23 cellular contexts compared by ENCODE assay signal in genomic region chr2:215965532-215966152, GRCh38. TPM values are rescaled to one million over a fixed set of nuclear protein-coding genes. Genes with fewer than 3 reads are reported as not detected.
DNase-seq lines count a peak whose midpoint lies in the region; ATAC-seq and TF ChIP-seq lines count a peak whose summit lies in the region.
"Had no signal": no experiment of that assay in that cellular context is flagged by ENCODE, and none has a peak within 500 bp of the region (broad histone marks: within the 10 kb centered on the region; RNA-seq: fewer than 3 reads in every experiment).

No MANE protein-coding gene starts in this region.

- no peak overlapping the region for H3K9ac ChIP-seq in Loucy (ENCODE audit: low read depth, low read length, poor library complexity, severe bottlenecking)
- H3K9ac ChIP-seq: GM23248 had no signal

- peak overlapping the region; percentile 7 for H3K4me2 ChIP-seq in Loucy (ENCODE audit: low read depth, low read length, poor library complexity, severe bottlenecking)

- peak overlapping the region; percentile 43 for H3K27ac Mint-ChIP-seq in activated CD4-positive, alpha-beta memory T cell treated with anti-CD3 and anti-CD28 coated beads, Interleukin-2, amount 10 ng/mL, durations not matched to agents 7 days and 5 days
- no peak overlapping the region for H3K27ac Mint-ChIP-seq in activated CD4-positive, alpha-beta memory T cell treated with anti-CD3 and anti-CD28 coated beads for 36 hours
- H3K27ac Mint-ChIP-seq in WTC11 (peak overlapping the region; percentile 28; the same call in 1 of the 2 replicates), nephron progenitor cell (peak overlapping the region; percentile 49)
- H3K27ac Mint-ChIP-seq: CD4-positive, alpha-beta T cell had no signal

- H4K20me1 ChIP-seq in Loucy (ENCODE audit: insufficient read depth, low read length, poor library complexity, severe bottlenecking) = peaks cover 22% of the 10 kb centered on the region

- H3K4me3 ChIP-seq in Loucy (ENCODE audit: low read length, poor library complexity, severe bottlenecking) = no peak overlapping the region
- H3K4me3 ChIP-seq: GM12878, GM23248, SJSA1 had no signal

- ATAC-seq in WTC11 = no peak
- ATAC-seq: GM12878, Right ventricle myocardium inferior had no signal

- peaks cover 71% of the 10 kb centered on the region for H3K79me2 ChIP-seq in Loucy (ENCODE audit: insufficient read depth, low read length)

- H3K27me3 ChIP-seq in Loucy (ENCODE audit: insufficient read depth, low read length, poor library complexity, severe bottlenecking) = no peaks in the 10 kb centered on the region
- H3K27me3 ChIP-seq: BE2C, SJSA1 had no signal

- intact Hi-C loops in activated CD4-positive, alpha-beta memory T cell treated with anti-CD3 and anti-CD28 coated beads for 36 hours (cut with micrococcal nuclease) = no loop called here

- peaks cover 52% of the 10 kb centered on the region for H3K4me1 Mint-ChIP-seq in activated CD4-positive, alpha-beta memory T cell treated with anti-CD3 and anti-CD28 coated beads, Interleukin-2, amount 10 ng/mL, durations not matched to agents 7 days and 5 days
- H3K4me1 Mint-ChIP-seq in activated CD4-positive, alpha-beta memory T cell treated with anti-CD3 and anti-CD28 coated beads for 36 hours (ENCODE audit: low read depth) = peaks cover 16% of the 10 kb centered on the region
- H3K4me1 Mint-ChIP-seq in WTC11 = peaks cover 12% of the 10 kb centered on the region; the same call in 1 of the 2 replicates
- H3K4me1 Mint-ChIP-seq in nephron progenitor cell = peaks cover 35% of the 10 kb centered on the region

- no peaks in the 10 kb centered on the region for H3K9me3 Mint-ChIP-seq in activated CD4-positive, alpha-beta memory T cell treated with anti-CD3 and anti-CD28 coated beads, Interleukin-2, amount 10 ng/mL, durations not matched to agents 7 days and 5 days
- H3K9me3 Mint-ChIP-seq in activated CD4-positive, alpha-beta memory T cell treated with anti-CD3 and anti-CD28 coated beads for 36 hours = no peaks in the 10 kb centered on the region
- peaks cover 14% of the 10 kb centered on the region for H3K9me3 Mint-ChIP-seq in WTC11
- H3K9me3 Mint-ChIP-seq in nephron progenitor cell = peaks cover 13% of the 10 kb centered on the region
- H3K9me3 Mint-ChIP-seq: CD4-positive, alpha-beta T cell; H9 had no signal

- H3K9me3 ChIP-seq in Loucy (ENCODE audit: insufficient read depth, low read depth, low read length) = no peaks in the 10 kb centered on the region
- H3K9me3 ChIP-seq: BE2C, Caco-2, SJSA1 had no signal

- POLR2A ChIA-PET in activated CD4-positive, alpha-beta memory T cell treated with anti-CD3 and anti-CD28 coated beads, Interleukin-2, amount 10 ng/mL, durations not matched to agents 7 days and 5 days (lab: Charles Lee) = interaction anchor here (1.1 to 2.2 kb wide), 4 partner anchors 10 to 51 kb away, joined by 3 to 7 read pairs (median 6); no protein-coding TSS in a partner anchor
- POLR2A ChIA-PET in activated CD4-positive, alpha-beta memory T cell treated with anti-CD3 and anti-CD28 coated beads for 36 hours (lab: Charles Lee) = interaction anchor here (0.7 kb wide), 1 partner anchor 14 kb away, joined by 3 read pairs; no protein-coding TSS in a partner anchor
- POLR2A ChIA-PET in WTC11 (lab: Charles Lee) = interaction anchor here (0.6 kb wide), 1 partner anchor 33 kb away, joined by 3 read pairs; no protein-coding TSS in a partner anchor

- no peaks in the 10 kb centered on the region for H3K27me3 Mint-ChIP-seq in activated CD4-positive, alpha-beta memory T cell treated with anti-CD3 and anti-CD28 coated beads, Interleukin-2, amount 10 ng/mL, durations not matched to agents 7 days and 5 days
- no peaks in the 10 kb centered on the region for H3K27me3 Mint-ChIP-seq in activated CD4-positive, alpha-beta memory T cell treated with anti-CD3 and anti-CD28 coated beads for 36 hours
- H3K27me3 Mint-ChIP-seq in WTC11 (ENCODE audit: low read depth) (no peaks in the 10 kb centered on the region), nephron progenitor cell (ENCODE audit: low read depth, poor library complexity) (no peaks in the 10 kb centered on the region)
- H3K27me3 Mint-ChIP-seq: CD4-positive, alpha-beta T cell had no signal

- TF ChIP-seq CTCF in Loucy (conservative IDR thresholded peaks at IDR 0.05; ENCODE audit: low read length) = no peak
- TF ChIP-seq CTCF in WTC11 (IDR thresholded peaks at IDR 0.05) = no peak
- TF ChIP-seq CTCF in nephron progenitor cell (IDR thresholded peaks at IDR 0.05) = no peak

- peaks cover 12% of the 10 kb centered on the region for H3K36me3 Mint-ChIP-seq in activated CD4-positive, alpha-beta memory T cell treated with anti-CD3 and anti-CD28 coated beads, Interleukin-2, amount 10 ng/mL, durations not matched to agents 7 days and 5 days (ENCODE audit: low read depth)
- H3K36me3 Mint-ChIP-seq in activated CD4-positive, alpha-beta memory T cell treated with anti-CD3 and anti-CD28 coated beads for 36 hours = peaks cover 4% of the 10 kb centered on the region
- H3K36me3 Mint-ChIP-seq in WTC11 = peaks cover 17% of the 10 kb centered on the region
- H3K36me3 Mint-ChIP-seq in nephron progenitor cell (ENCODE audit: low read depth) = peaks cover 30% of the 10 kb centered on the region

- CTCF ChIA-PET in activated CD4-positive, alpha-beta memory T cell treated with anti-CD3 and anti-CD28 coated beads, Interleukin-2, amount 10 ng/mL, durations not matched to agents 7 days and 5 days (lab: Charles Lee) = interaction anchor here (0.7 to 1.9 kb wide), 7 partner anchors 13 to 470 kb away, joined by 4 to 6 read pairs (median 4); no protein-coding TSS in a partner anchor
- CTCF ChIA-PET in activated CD4-positive, alpha-beta memory T cell treated with anti-CD3 and anti-CD28 coated beads for 36 hours (lab: Charles Lee) = interaction anchor here (1.0 kb wide), 1 partner anchor 68 kb away, joined by 3 read pairs; no protein-coding TSS in a partner anchor
- CTCF ChIA-PET in WTC11 (lab: Charles Lee) = interaction anchor here (1.1 kb wide), 1 partner anchor 58 kb away, joined by 3 read pairs; no protein-coding TSS in a partner anchor

- no peaks in the 10 kb centered on the region for H3K9me2 ChIP-seq in Loucy (replicated peaks; ENCODE audit: low read depth, low read length)

- H3K36me3 ChIP-seq in Loucy (ENCODE audit: insufficient read depth, low read length) = 0 out of 2 replicates have a peak, but pooled peaks cover 3% of the 10 kb centered on the region
- H3K36me3 ChIP-seq: SJSA1 had no signal

- peak overlapping the region; percentile 4 for H3K4me3 Mint-ChIP-seq in activated CD4-positive, alpha-beta memory T cell treated with anti-CD3 and anti-CD28 coated beads, Interleukin-2, amount 10 ng/mL, durations not matched to agents 7 days and 5 days
- no peak overlapping the region for H3K4me3 Mint-ChIP-seq in activated CD4-positive, alpha-beta memory T cell treated with anti-CD3 and anti-CD28 coated beads for 36 hours
- H3K4me3 Mint-ChIP-seq in WTC11 = no peak overlapping the region
- no peak overlapping the region for H3K4me3 Mint-ChIP-seq in nephron progenitor cell
- H3K4me3 Mint-ChIP-seq: CD4-positive, alpha-beta T cell; H9 had no signal

- DNase-seq in activated CD4-positive, alpha-beta memory T cell treated with anti-CD3 and anti-CD28 coated beads, Interleukin-2, amount 10 ng/mL, durations not matched to agents 7 days and 5 days = no peak
- DNase-seq in activated CD4-positive, alpha-beta memory T cell treated with anti-CD3 and anti-CD28 coated beads for 36 hours = no peak
- no peak for DNase-seq in WTC11 (ENCODE audit: low spot score)
- no peak for DNase-seq in nephron progenitor cell
- DNase-seq in DMS 273 (lab: John Stamatoyannopoulos, UW; ENCODE audit: unreplicated experiment) = no peak
- DNase-seq in NCI-H226 = no peak
- DNase-seq in NCI-H526 treated with DMSO at 0.1 percent for 48 hours (lab: John Stamatoyannopoulos, UW) = no peak
- DNase-seq: BE2C; Caco-2; CD4-positive, alpha-beta T cell; DND-41; GM23248; H9; KG1; NCI-H1092 treated with DMSO at 0.1 percent for 48 hours; NCI-H1436 treated with DMSO at 0.1 percent for 48 hours; NCI-H1930; NCI-H2227 treated with DMSO at 0.1 percent for 48 hours; NCI-H524 had no signal

- peaks cover 40% of the 10 kb centered on the region for H3K4me1 ChIP-seq in Loucy (ENCODE audit: insufficient read depth, low read length, poor library complexity, severe bottlenecking)
- H3K4me1 ChIP-seq: BE2C, Caco-2, SJSA1 had no signal

- H2AFZ ChIP-seq in Loucy (ENCODE audit: low read length) = no peak overlapping the region
- H2AFZ ChIP-seq: GM23248 had no signal

- no peaks in the 10 kb centered on the region for H3F3A ChIP-seq in Loucy (ENCODE audit: low read depth)

TF ChIP-seq in WTC11, 78 proteins besides CTCF, POLR2A, EP300 and RAD21:
- TF ChIP-seq ZNF317 (CRISPR knock-in tag; IDR thresholded peaks at IDR 0.05; ENCODE audit: borderline replicate concordance, low read depth) (no peak), CREM (CRISPR knock-in tag; IDR thresholded peaks at IDR 0.05) (no peak)
- TF ChIP-seq, protein P1, sequence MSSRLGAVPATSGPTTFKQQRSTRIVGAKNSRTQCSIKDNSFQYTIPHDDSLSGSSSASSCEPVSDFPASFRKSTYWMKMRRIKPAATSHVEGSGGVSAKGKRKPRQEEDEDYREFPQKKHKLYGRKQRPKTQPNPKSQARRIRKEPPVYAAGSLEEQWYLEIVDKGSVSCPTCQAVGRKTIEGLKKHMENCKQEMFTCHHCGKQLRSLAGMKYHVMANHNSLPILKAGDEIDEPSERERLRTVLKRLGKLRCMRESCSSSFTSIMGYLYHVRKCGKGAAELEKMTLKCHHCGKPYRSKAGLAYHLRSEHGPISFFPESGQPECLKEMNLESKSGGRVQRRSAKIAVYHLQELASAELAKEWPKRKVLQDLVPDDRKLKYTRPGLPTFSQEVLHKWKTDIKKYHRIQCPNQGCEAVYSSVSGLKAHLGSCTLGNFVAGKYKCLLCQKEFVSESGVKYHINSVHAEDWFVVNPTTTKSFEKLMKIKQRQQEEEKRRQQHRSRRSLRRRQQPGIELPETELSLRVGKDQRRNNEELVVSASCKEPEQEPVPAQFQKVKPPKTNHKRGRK (CRISPR knock-in tag; IDR thresholded peaks at IDR 0.05; ENCODE audit: borderline replicate concordance) = no peak

RNA-seq across cellular contexts. Expression of gene MREG, which starts 47.7 kb away (rescaled TPM):
- total RNA-seq in activated CD4-positive, alpha-beta memory T cell treated with anti-CD3 and anti-CD28 coated beads, Interleukin-2, amount 10 ng/mL, durations not matched to agents 7 days and 5 days = 10 to 100 TPM; 12.6 to 15.1 TPM
- total RNA-seq in activated CD4-positive, alpha-beta memory T cell treated with anti-CD3 and anti-CD28 coated beads for 36 hours = 10 to 100 TPM; 10.2 to 10.4 TPM
- total RNA-seq in WTC11 (2021) = 22.4 to 23.8 TPM (median 23.0 TPM) in 3 replicates
